24 cellular contexts compared by ENCODE assay signal in the genomic region with DNA sequence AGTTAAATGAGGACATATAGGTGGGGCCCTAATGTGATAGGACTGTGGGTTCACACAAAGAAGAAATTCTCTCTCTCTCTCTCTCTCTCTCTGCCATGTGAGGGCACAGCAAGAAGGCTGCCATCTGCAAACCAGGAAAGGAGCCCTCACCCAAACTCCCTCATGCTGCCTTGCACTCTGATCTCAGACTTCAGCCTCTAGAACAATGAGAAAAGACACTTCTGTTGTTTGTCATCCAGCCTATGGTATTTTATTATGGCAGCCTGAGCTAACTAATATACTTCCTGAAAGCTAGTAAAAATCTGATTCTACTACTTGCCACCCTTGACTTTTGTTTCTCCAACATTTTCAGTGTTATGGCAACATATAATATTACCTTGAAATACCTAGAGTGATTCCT.
"Had no signal": no experiment of that assay in that cellular context is flagged by ENCODE, and none has a peak within 500 bp of the region (broad histone marks: within the 10 kb centered on the region; RNA-seq: fewer than 3 reads in every experiment).

No MANE protein-coding gene starts in this region.

- H3K36me3 ChIP-seq: colonic mucosa, esophagus muscularis mucosa, esophagus squamous epithelium, gastrocnemius medialis, gastroesophageal sphincter, heart left ventricle, heart right ventricle had no signal

- ATAC-seq: effector memory CD8-positive, alpha-beta T cell; esophagus mucosa; foreskin keratinocyte; gastrocnemius medialis; gastroesophageal sphincter; heart left ventricle; heart right ventricle had no signal

- H3K27me3 ChIP-seq: colonic mucosa, dorsolateral prefrontal cortex, esophagus muscularis mucosa, esophagus squamous epithelium, foreskin keratinocyte, gastrocnemius medialis, gastroesophageal sphincter, heart left ventricle, heart right ventricle had no signal

- DNase-seq: colonic mucosa; cortex of kidney; dermis blood vessel endothelial cell; dorsolateral prefrontal cortex; effector CD4-positive, alpha-beta T cell; effector CD8-positive, alpha-beta T cell; effector memory CD4-positive, alpha-beta T cell; effector memory CD8-positive, alpha-beta T cell; endodermal cell; erythroblast; esophagus squamous epithelium; foreskin fibroblast; foreskin keratinocyte; foreskin melanocyte; gastrocnemius medialis; glutamatergic neuron; head of caudate nucleus; heart left ventricle; heart right ventricle had no signal

- H3K27ac ChIP-seq: colonic mucosa, coronary artery, dorsolateral prefrontal cortex, epithelial cell of prostate, esophagus muscularis mucosa, esophagus squamous epithelium, foreskin keratinocyte, gastrocnemius medialis, gastroesophageal sphincter, heart left ventricle, heart right ventricle had no signal

- H3K4me1 ChIP-seq: colonic mucosa, esophagus muscularis mucosa, esophagus squamous epithelium, foreskin keratinocyte, gastrocnemius medialis, gastroesophageal sphincter, heart left ventricle, heart right ventricle had no signal

- H3K4me3 ChIP-seq: colonic mucosa, coronary artery, dorsolateral prefrontal cortex, esophagus muscularis mucosa, esophagus squamous epithelium, gastrocnemius medialis, gastroesophageal sphincter, heart left ventricle, heart right ventricle had no signal

- H3K9me3 ChIP-seq: colonic mucosa, esophagus muscularis mucosa, esophagus squamous epithelium, gastrocnemius medialis, gastroesophageal sphincter had no signal
